Comparison of ENCODE assay signal across 16 cellular contexts in the genomic region with DNA sequence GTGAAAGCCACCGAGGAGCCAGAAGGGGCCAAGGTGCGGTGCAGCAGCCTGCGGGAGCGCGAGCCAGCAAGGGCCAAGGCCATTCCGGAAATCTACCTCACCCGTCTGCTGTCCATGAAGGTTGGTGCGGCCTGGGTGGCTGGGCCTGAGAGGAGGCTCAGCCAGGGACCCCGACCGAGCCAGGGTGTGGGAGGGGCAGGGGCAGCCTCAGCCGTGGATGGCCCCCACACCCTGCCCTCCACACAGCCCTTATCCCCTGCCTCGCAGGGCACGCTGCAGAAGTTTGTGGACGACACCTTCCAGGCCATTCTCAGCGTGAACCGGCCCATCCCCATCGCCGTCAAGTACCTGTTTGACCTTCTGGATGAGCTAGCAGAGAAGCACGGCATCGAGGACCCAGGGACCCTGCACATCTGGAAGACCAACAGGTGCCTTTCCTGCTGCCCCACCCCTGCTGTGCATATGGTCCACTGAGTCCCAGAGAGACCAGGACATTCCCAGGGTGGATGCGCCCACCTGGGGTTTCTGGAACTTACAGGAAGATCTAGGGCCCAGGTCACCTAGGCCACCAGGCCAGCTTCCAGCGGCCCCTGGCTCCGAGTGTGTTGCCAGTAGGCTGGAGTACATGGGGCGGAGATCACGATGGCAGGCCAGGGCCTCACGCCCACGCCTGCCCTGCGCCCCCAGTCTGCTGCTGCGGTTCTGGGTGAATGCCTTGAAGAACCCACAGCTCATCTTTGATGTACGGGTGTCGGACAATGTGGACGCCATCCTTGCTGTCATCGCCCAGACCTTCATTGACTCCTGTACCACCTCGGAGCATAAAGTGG. TPM values are rescaled to one million over a fixed set of nuclear protein-coding genes. Genes with fewer than 3 reads are reported as not detected.
DNase-seq lines count a peak whose midpoint lies in the region; ATAC-seq and TF ChIP-seq lines count a peak whose summit lies in the region.
"Had no signal": no experiment of that assay in that cellular context is flagged by ENCODE, and none has a peak within 500 bp of the region (broad histone marks: within the 10 kb centered on the region; RNA-seq: fewer than 3 reads in every experiment).

No MANE protein-coding gene starts in this region.

- no peaks in the 10 kb centered on the region for H3K9me3 ChIP-seq in mucosa of descending colon
- H3K9me3 ChIP-seq: HAP-1 had no signal

- no peak for ATAC-seq in activated CD4-positive, alpha-beta T cell treated with anti-CD3 and anti-CD28 coated beads for 36 hours
- no peak for ATAC-seq in mucosa of descending colon

- POLR2A ChIA-PET in activated CD4-positive, alpha-beta T cell treated with anti-CD3 and anti-CD28 coated beads for 36 hours (lab: Charles Lee): no interaction called here

- H3K27me3 Mint-ChIP-seq in activated CD4-positive, alpha-beta T cell treated with anti-CD3 and anti-CD28 coated beads for 36 hours: peaks cover 3% of the 10 kb centered on the region
- H3K27me3 Mint-ChIP-seq in activated CD4-positive, alpha-beta T cell treated with anti-CD3 and anti-CD28 coated beads, Interleukin-2, amount 10 ng/mL, durations not matched to agents 24 days and 14 days: peaks cover 6% of the 10 kb centered on the region
- H3K27me3 Mint-ChIP-seq in chondrocyte (ENCODE audit: low read depth): no peaks in the 10 kb centered on the region

- CTCF ChIA-PET in activated CD4-positive, alpha-beta T cell treated with anti-CD3 and anti-CD28 coated beads for 36 hours (lab: Charles Lee): interaction anchor here (0.9 to 1.6 kb wide), 2 partner anchors 15 to 33 kb away, joined by 3 to 5 read pairs; no protein-coding TSS in a partner anchor

- intact Hi-C loops in activated CD4-positive, alpha-beta T cell treated with anti-CD3 and anti-CD28 coated beads for 36 hours (cut with DNase I, micrococcal nuclease): no loop called here
- intact Hi-C loops in activated CD4-positive, alpha-beta T cell treated with anti-CD3 and anti-CD28 coated beads, Interleukin-2, amount 10 ng/mL, durations not matched to agents 24 days and 14 days (cut with micrococcal nuclease): no loop called here
- intact Hi-C loops in mucosa of descending colon (cut with DNase I, micrococcal nuclease): no loop called here

- no peaks in the 10 kb centered on the region for H3K9me3 Mint-ChIP-seq in activated CD4-positive, alpha-beta T cell treated with anti-CD3 and anti-CD28 coated beads for 36 hours (ENCODE audit: low read depth)
- H3K9me3 Mint-ChIP-seq in activated CD4-positive, alpha-beta T cell treated with anti-CD3 and anti-CD28 coated beads, Interleukin-2, amount 10 ng/mL, durations not matched to agents 24 days and 14 days: no peaks in the 10 kb centered on the region
- no peaks in the 10 kb centered on the region for H3K9me3 Mint-ChIP-seq in chondrocyte (ENCODE audit: low read depth)
- H3K9me3 Mint-ChIP-seq: CD8-positive, alpha-beta memory T cell had no signal

- no peak overlapping the region for H3K4me3 ChIP-seq in mucosa of descending colon
- H3K4me3 ChIP-seq: BLaER1 treated with 17β-estradiol and CSF1 and Interleukin-3, amounts not matched to agents 10 nM and 100 nM; HAP-1; SK-N-MC had no signal

- H3K4me3 Mint-ChIP-seq in activated CD4-positive, alpha-beta T cell treated with anti-CD3 and anti-CD28 coated beads for 36 hours: no peak overlapping the region
- H3K4me3 Mint-ChIP-seq in activated CD4-positive, alpha-beta T cell treated with anti-CD3 and anti-CD28 coated beads, Interleukin-2, amount 10 ng/mL, durations not matched to agents 24 days and 14 days: no peak overlapping the region
- no peak overlapping the region for H3K4me3 Mint-ChIP-seq in chondrocyte (ENCODE audit: unreplicated experiment)
- H3K4me3 Mint-ChIP-seq: CD8-positive, alpha-beta memory T cell had no signal

- peak; percentile 0 for DNase-seq in activated CD4-positive, alpha-beta T cell treated with anti-CD3 and anti-CD28 coated beads for 36 hours
- DNase-seq in activated CD4-positive, alpha-beta T cell treated with anti-CD3 and anti-CD28 coated beads, Interleukin-2, amount 10 ng/mL, durations not matched to agents 24 days and 14 days: no peak
- DNase-seq in D341Med (ENCODE audit: low spot score) (peak; percentile 14), chondrocyte (ENCODE audit: low spot score) (peak; percentile 76), mucosa of descending colon (peak in 2 of 3 donors; percentile 6 to 38), T-helper 2 cell (no peak), RKO (ENCODE audit: low spot score) (no peak), A172 (ENCODE audit: low spot score) (no peak)
- DNase-seq: DMS79, NCI-H1092 treated with DMSO at 0.1 percent for 48 hours, NCI-H2029 treated with DMSO at 0.1 percent for 48 hours, SHP77 had no signal

- no peaks in the 10 kb centered on the region for H3K4me1 ChIP-seq in mucosa of descending colon (ENCODE audit: low read depth)

- peaks cover 6% of the 10 kb centered on the region for H3K4me1 Mint-ChIP-seq in activated CD4-positive, alpha-beta T cell treated with anti-CD3 and anti-CD28 coated beads for 36 hours
- no peaks in the 10 kb centered on the region for H3K4me1 Mint-ChIP-seq in activated CD4-positive, alpha-beta T cell treated with anti-CD3 and anti-CD28 coated beads, Interleukin-2, amount 10 ng/mL, durations not matched to agents 24 days and 14 days
- H3K4me1 Mint-ChIP-seq in chondrocyte (ENCODE audit: low read depth): no peaks in the 10 kb centered on the region

- no peaks in the 10 kb centered on the region for H3K36me3 Mint-ChIP-seq in activated CD4-positive, alpha-beta T cell treated with anti-CD3 and anti-CD28 coated beads for 36 hours (ENCODE audit: low read depth)
- no peaks in the 10 kb centered on the region for H3K36me3 Mint-ChIP-seq in activated CD4-positive, alpha-beta T cell treated with anti-CD3 and anti-CD28 coated beads, Interleukin-2, amount 10 ng/mL, durations not matched to agents 24 days and 14 days (ENCODE audit: low read depth)
- no peaks in the 10 kb centered on the region for H3K36me3 Mint-ChIP-seq in chondrocyte (ENCODE audit: low read depth)
- H3K36me3 Mint-ChIP-seq: CD8-positive, alpha-beta memory T cell had no signal

- TF ChIP-seq CTCF in chondrocyte (IDR thresholded peaks at IDR 0.05) (no peak), mucosa of descending colon (IDR thresholded peaks at IDR 0.05) (no peak)

- no peak overlapping the region for H3K27ac Mint-ChIP-seq in activated CD4-positive, alpha-beta T cell treated with anti-CD3 and anti-CD28 coated beads for 36 hours
- H3K27ac Mint-ChIP-seq in activated CD4-positive, alpha-beta T cell treated with anti-CD3 and anti-CD28 coated beads, Interleukin-2, amount 10 ng/mL, durations not matched to agents 24 days and 14 days: no peak overlapping the region
- no peak overlapping the region for H3K27ac Mint-ChIP-seq in chondrocyte (ENCODE audit: unreplicated experiment)

- no peaks in the 10 kb centered on the region for H3K36me3 ChIP-seq in mucosa of descending colon (ENCODE audit: low read depth)
- H3K36me3 ChIP-seq: BLaER1 treated with 17β-estradiol and CSF1 and Interleukin-3, amounts not matched to agents 10 nM and 100 nM; HAP-1 had no signal

RNA-seq across cellular contexts. Expression of gene SRPK3, which starts 3.4 kb away (rescaled TPM):
- total RNA-seq in activated CD4-positive, alpha-beta T cell treated with anti-CD3 and anti-CD28 coated beads for 36 hours: not detected
- total RNA-seq in activated CD4-positive, alpha-beta T cell treated with anti-CD3 and anti-CD28 coated beads, Interleukin-2, amount 10 ng/mL, durations not matched to agents 24 days and 14 days: not detected in 2 replicates
- 0.18 to 0.50 TPM in 2 of 3 replicates, not detected in the other for total RNA-seq in chondrocyte
- total RNA-seq in mucosa of descending colon: 1 to 10 TPM in 2 of 3 donors, under 1 TPM in 1; 0.55 to 4.6 (median 1.0) TPM
- 0.59 and 2.2 TPM in 2 replicates for total RNA-seq in A172 (2014; rRNA removed; shearing (Covaris generic))
- total RNA-seq: CD8-positive, alpha-beta memory T cell had no signal

RNA-seq across cellular contexts. Expression of gene PLXNB3, which starts 13.4 kb away (rescaled TPM):
- total RNA-seq in activated CD4-positive, alpha-beta T cell treated with anti-CD3 and anti-CD28 coated beads for 36 hours: 1 to 10 TPM; 1.6 to 2.4 TPM
- 0.43 and 0.49 TPM in 2 replicates for total RNA-seq in activated CD4-positive, alpha-beta T cell treated with anti-CD3 and anti-CD28 coated beads, Interleukin-2, amount 10 ng/mL, durations not matched to agents 24 days and 14 days
- total RNA-seq in chondrocyte: 8.5 to 36.3 TPM (median 34.8 TPM) in 3 replicates
- total RNA-seq in mucosa of descending colon: 10 to 100 TPM in 1 of 3 donors, 1 to 10 TPM in 2; 3.0 to 44.9 (median 3.3) TPM
- 13.8 and 14.3 TPM in 2 replicates for total RNA-seq in A172 (2014; rRNA removed; shearing (Covaris generic))

RNA-seq across cellular contexts. Expression of gene IDH3G, which starts 16.7 kb away (rescaled TPM):
- 10 to 100 TPM; 48.8 to 62.4 TPM for total RNA-seq in activated CD4-positive, alpha-beta T cell treated with anti-CD3 and anti-CD28 coated beads for 36 hours
- total RNA-seq in activated CD4-positive, alpha-beta T cell treated with anti-CD3 and anti-CD28 coated beads, Interleukin-2, amount 10 ng/mL, durations not matched to agents 24 days and 14 days: 70.2 and 78.8 TPM in 2 replicates
- total RNA-seq in chondrocyte (42.8 to 49.6 TPM (median 46.9 TPM) in 3 replicates), mucosa of descending colon (10 to 100 TPM; 57.8 to 89.9 (median 79.3) TPM)
- total RNA-seq in A172 (2014; rRNA removed; shearing (Covaris generic)): 116 and 127 TPM in 2 replicates

RNA-seq across cellular contexts. Expression of gene SSR4, which starts 17.0 kb away (rescaled TPM):
- total RNA-seq in activated CD4-positive, alpha-beta T cell treated with anti-CD3 and anti-CD28 coated beads for 36 hours: 100 to 1,000 TPM; 124 to 146 TPM
- total RNA-seq in activated CD4-positive, alpha-beta T cell treated with anti-CD3 and anti-CD28 coated beads, Interleukin-2, amount 10 ng/mL, durations not matched to agents 24 days and 14 days: 265 and 277 TPM in 2 replicates
- 245 to 356 TPM (median 257 TPM) in 3 replicates for total RNA-seq in chondrocyte
- 100 to 1,000 TPM; 129 to 297 (median 174) TPM for total RNA-seq in mucosa of descending colon
- 227 and 287 TPM in 2 replicates for total RNA-seq in A172 (2014; rRNA removed; shearing (Covaris generic))

RNA-seq across cellular contexts. Expression of gene ABCD1, which starts 52.8 kb away (rescaled TPM):
- total RNA-seq in activated CD4-positive, alpha-beta T cell treated with anti-CD3 and anti-CD28 coated beads for 36 hours: 1 to 10 TPM; 4.5 to 4.8 TPM
- 6.6 and 7.7 TPM in 2 replicates for total RNA-seq in activated CD4-positive, alpha-beta T cell treated with anti-CD3 and anti-CD28 coated beads, Interleukin-2, amount 10 ng/mL, durations not matched to agents 24 days and 14 days
- total RNA-seq in chondrocyte (19.0 to 25.4 TPM (median 20.3 TPM) in 3 replicates), mucosa of descending colon (10 to 100 TPM; 13.0 to 27.3 (median 13.0) TPM)
- 44.7 and 44.8 TPM in 2 replicates for total RNA-seq in A172 (2014; rRNA removed; shearing (Covaris generic))

Comparison
In these comparisons a context has a peak if more than half of its experiments do, and no peak if none do; other contexts are left out.
1. DNase-seq: peak in activated CD4-positive, alpha-beta T cell treated with anti-CD3 and anti-CD28 coated beads for 36 hours (single experiment), D341Med (single experiment), chondrocyte (single experiment) and mucosa of descending colon (2 of 3); none in activated CD4-positive, alpha-beta T cell treated with anti-CD3 and anti-CD28 coated beads, Interleukin-2, amount 10 ng/mL, durations not matched to agents 24 days and 14 days (single experiment), T-helper 2 cell (0 of 5), RKO (single experiment) and A172 (single experiment).